9 cellular contexts compared by ENCODE assay signal in genomic region chr2:218367415-218368149, GRCh38. TPM values are rescaled to one million over a fixed set of nuclear protein-coding genes. Genes with fewer than 3 reads are reported as not detected.
DNase-seq lines count a peak whose midpoint lies in the region; ATAC-seq, FAIRE-seq and TF ChIP-seq lines count a peak whose summit lies in the region.
"Had no signal": no experiment of that assay in that cellular context is flagged by ENCODE, and none has a peak within 500 bp of the region (broad histone marks: within the 10 kb centered on the region; RNA-seq: fewer than 3 reads in every experiment).

No MANE protein-coding gene starts in this region.

- FAIRE-seq in bronchial epithelial cell (lab: Jason Lieb, UNC) (no peak), keratinocyte (lab: Jason Lieb, UNC) (peak; percentile 9)

- H4K20me1 ChIP-seq in keratinocyte (ENCODE audit: control insufficient read depth, extremely low read depth, insufficient read depth, low read length) = no peaks in the 10 kb centered on the region

- H3K4me3 ChIP-seq in BE2C (ENCODE audit: low read depth, low read length) = peak overlapping the region; percentile 47
- H3K4me3 ChIP-seq in WI38 (ENCODE audit: low read depth, low read length) = peak overlapping the region; percentile 32
- H3K4me3 ChIP-seq in bronchial epithelial cell (ENCODE audit: low read depth, low read length) = peak overlapping the region; percentile 46
- peak overlapping the region; percentile 41 to 66 (median 54) for H3K4me3 ChIP-seq in keratinocyte (ENCODE audit: control insufficient read depth in 2 of 3, extremely low read depth in 1 of 3, insufficient read depth in 2 of 3, low read depth in 1 of 3, low read length in 3 of 3)

- H2AFZ ChIP-seq in keratinocyte (ENCODE audit: control insufficient read depth, low read length) = peak overlapping the region; percentile 85

- dilution Hi-C loops in keratinocyte (cut with MboI; ENCODE audit: extremely low pct_ligation_motif_present, low sequenced_read_pairs) = no loop called here

- H3K79me2 ChIP-seq in keratinocyte (ENCODE audit: control insufficient read depth, insufficient read depth, low read length) = no peaks in the 10 kb centered on the region

- DNase-seq in BE2C = peak; percentile 62
- DNase-seq in HK-2 (ENCODE audit: unreplicated experiment) = peak; percentile 57
- peak; percentile 44 for DNase-seq in bronchial epithelial cell (ENCODE audit: low read depth)
- no peak for DNase-seq in keratinocyte (ENCODE audit: low read depth, low spot score)
- DNase-seq in stimulated activated CD4-positive, alpha-beta T cell treated with anti-CD3 and anti-CD28 coated beads, Interleukin-1b, Interleukin-23, amount 100 ng/mL, for 1 hour (ENCODE audit: low read depth in 2 of 2) = peak; percentile 41 to 49
- DNase-seq in NCI-H82 (lab: John Stamatoyannopoulos, UW) = no peak

- no peaks in the 10 kb centered on the region; the same call in 1 of the 2 replicates for H3K9me3 ChIP-seq in BE2C
- no peaks in the 10 kb centered on the region for H3K9me3 ChIP-seq in keratinocyte (ENCODE audit: control insufficient read depth, low read depth, low read length)

- H3K4me1 ChIP-seq in BE2C (no peaks in the 10 kb centered on the region), keratinocyte (ENCODE audit: control insufficient read depth, extremely low read depth, insufficient read depth, low read length) (peaks cover 4% of the 10 kb centered on the region)

- no peak overlapping the region for H3K27ac ChIP-seq in keratinocyte (ENCODE audit: control insufficient read depth, insufficient read depth, low read length)

- H3K9ac ChIP-seq in keratinocyte (ENCODE audit: control insufficient read depth, extremely low read depth, insufficient read depth, low read length) = peak overlapping the region; percentile 60

- no peak for TF ChIP-seq CTCF in BE2C (IDR thresholded peaks at IDR 0.05; ENCODE audit: low read depth, low read length)
- no peak for TF ChIP-seq CTCF in WI38 (IDR thresholded peaks at IDR 0.05; ENCODE audit: low read depth, low read length)
- TF ChIP-seq CTCF in bronchial epithelial cell (IDR thresholded peaks at IDR 0.05; ENCODE audit: insufficient read depth, low read length, severe bottlenecking) = peak; percentile 2
- TF ChIP-seq CTCF in keratinocyte (optimal IDR thresholded peaks at IDR 0.05 in 1 of 3, IDR thresholded peaks at IDR 0.05 in 1 of 3, conservative IDR thresholded peaks at IDR 0.05 in 1 of 3; ENCODE audit: extremely low read depth in 1 of 3, insufficient read depth in 2 of 3, low read length in 3 of 3) = no peak

- H3K27me3 ChIP-seq in BE2C = no peaks in the 10 kb centered on the region
- H3K27me3 ChIP-seq in bronchial epithelial cell (ENCODE audit: control insufficient read depth, insufficient read depth, low read length) = no peaks in the 10 kb centered on the region
- no peaks in the 10 kb centered on the region for H3K27me3 ChIP-seq in keratinocyte (ENCODE audit: control insufficient read depth, extremely low read depth, insufficient read depth, low read length)

- H3K36me3 ChIP-seq in BE2C (no peaks in the 10 kb centered on the region), bronchial epithelial cell (ENCODE audit: control insufficient read depth, insufficient read depth, low read length) (no peaks in the 10 kb centered on the region), keratinocyte (ENCODE audit: control insufficient read depth in 2 of 2, extremely low read depth in 1 of 2, insufficient read depth in 2 of 2, low read length in 2 of 2) (no peaks in the 10 kb centered on the region)

- no peaks in the 10 kb centered on the region for H3K9me1 ChIP-seq in keratinocyte (ENCODE audit: control insufficient read depth, extremely low read depth, insufficient read depth, low read length)

- peak overlapping the region; percentile 77 for H3K4me2 ChIP-seq in keratinocyte (ENCODE audit: control insufficient read depth, extremely low read depth, insufficient read depth, low read depth, low read length)

- peak; percentile 97 for ATAC-seq in GM19438 (IDR thresholded peaks at IDR 0.05; ENCODE audit: low read depth, unreplicated experiment)

RNA-seq across cellular contexts. Expression of gene CATIP, which starts 10.9 kb away (rescaled TPM):
- not detected for polyA plus RNA-seq in BE2C (2012; ENCODE audit: insufficient read depth, insufficient read length, low read depth)
- total RNA-seq in bronchial epithelial cell = not detected in 2 replicates
- not detected in 3 replicates for polyA plus RNA-seq in keratinocyte
- not detected for polyA plus RNA-seq in keratinocyte (2011; ENCODE audit: low read depth)
- polyA plus RNA-seq in keratinocyte (2011; cell fraction: cytosol; rRNA removed) = not detected in 2 replicates
- not detected in 2 replicates for polyA plus RNA-seq in keratinocyte (2011; cell fraction: nucleus; rRNA removed)
- 0.05 TPM in 1 of 2 replicates, not detected in the other for polyA plus RNA-seq in keratinocyte (2012; ENCODE audit: low replicate concordance)
- polyA minus RNA-seq in keratinocyte = not detected in 3 replicates
- polyA minus RNA-seq in keratinocyte (2011; cell fraction: cytosol; rRNA and poly(A)+ RNA removed) = not detected
- polyA minus RNA-seq in keratinocyte (2011; cell fraction: nucleus; rRNA and poly(A)+ RNA removed) = not detected in 2 replicates
- total RNA-seq: HT1080 had no signal

RNA-seq across cellular contexts. Expression of gene SLC11A1, which starts 14.5 kb away (rescaled TPM):
- 1.4 TPM for polyA plus RNA-seq in BE2C (2012; ENCODE audit: insufficient read depth, insufficient read length, low read depth)
- 0.26 and 0.51 TPM in 2 replicates for total RNA-seq in bronchial epithelial cell
- 0.46 to 1.2 TPM (median 0.70 TPM) in 3 replicates for polyA plus RNA-seq in keratinocyte
- polyA plus RNA-seq in keratinocyte (2011; ENCODE audit: low read depth) = not detected
- polyA plus RNA-seq in keratinocyte (2011; cell fraction: cytosol; rRNA removed) = 0.83 and 1.4 TPM in 2 replicates
- polyA plus RNA-seq in keratinocyte (2011; cell fraction: nucleus; rRNA removed) = 1.1 and 1.6 TPM in 2 replicates
- 0.20 and 0.99 TPM in 2 replicates for polyA plus RNA-seq in keratinocyte (2012; ENCODE audit: low replicate concordance)
- polyA minus RNA-seq in keratinocyte = 0.16 to 2.9 TPM (median 2.5 TPM) in 3 replicates
- not detected for polyA minus RNA-seq in keratinocyte (2011; cell fraction: cytosol; rRNA and poly(A)+ RNA removed)
- polyA minus RNA-seq in keratinocyte (2011; cell fraction: nucleus; rRNA and poly(A)+ RNA removed) = 0.47 and 1.5 TPM in 2 replicates

RNA-seq across cellular contexts. Expression of gene CTDSP1, which starts 32.1 kb away (rescaled TPM):
- polyA plus RNA-seq in BE2C (2012; ENCODE audit: insufficient read depth, insufficient read length, low read depth) = 110 TPM
- 26.5 and 32.1 TPM in 2 replicates for total RNA-seq in bronchial epithelial cell
- 38.7 to 47.1 TPM (median 46.4 TPM) in 3 replicates for polyA plus RNA-seq in keratinocyte
- 2.1 TPM for polyA plus RNA-seq in keratinocyte (2011; ENCODE audit: low read depth)
- polyA plus RNA-seq in keratinocyte (2011; cell fraction: cytosol; rRNA removed) = 32.1 and 48.6 TPM in 2 replicates
- 47.4 and 62.3 TPM in 2 replicates for polyA plus RNA-seq in keratinocyte (2011; cell fraction: nucleus; rRNA removed)
- 27.5 and 40.3 TPM in 2 replicates for polyA plus RNA-seq in keratinocyte (2012; ENCODE audit: low replicate concordance)
- 54.2 to 141 TPM (median 62.4 TPM) in 3 replicates for polyA minus RNA-seq in keratinocyte
- 56.6 TPM for polyA minus RNA-seq in keratinocyte (2011; cell fraction: cytosol; rRNA and poly(A)+ RNA removed)
- 23.5 and 24.3 TPM in 2 replicates for polyA minus RNA-seq in keratinocyte (2011; cell fraction: nucleus; rRNA and poly(A)+ RNA removed)

RNA-seq across cellular contexts. Expression of gene VIL1, which starts 51.3 kb away (rescaled TPM):
- polyA plus RNA-seq in BE2C (2012; ENCODE audit: insufficient read depth, insufficient read length, low read depth) = 0.11 TPM
- total RNA-seq in bronchial epithelial cell = not detected in 2 replicates
- not detected in 3 replicates for polyA plus RNA-seq in keratinocyte
- polyA plus RNA-seq in keratinocyte (2011; ENCODE audit: low read depth) = not detected
- polyA plus RNA-seq in keratinocyte (2011; cell fraction: cytosol; rRNA removed) = not detected in 2 replicates
- not detected in 2 replicates for polyA plus RNA-seq in keratinocyte (2011; cell fraction: nucleus; rRNA removed)
- 0.38 TPM in 1 of 2 replicates, not detected in the other for polyA plus RNA-seq in keratinocyte (2012; ENCODE audit: low replicate concordance)
- polyA minus RNA-seq in keratinocyte = not detected in 3 replicates
- polyA minus RNA-seq in keratinocyte (2011; cell fraction: cytosol; rRNA and poly(A)+ RNA removed) = not detected
- polyA minus RNA-seq in keratinocyte (2011; cell fraction: nucleus; rRNA and poly(A)+ RNA removed) = not detected in 2 replicates

Comparison
In these comparisons a context has a peak if more than half of its experiments do, and no peak if none do; other contexts are left out.
1. DNase-seq: peak in BE2C (single experiment), HK-2 (single experiment), bronchial epithelial cell (single experiment) and stimulated activated CD4-positive, alpha-beta T cell treated with anti-CD3 and anti-CD28 coated beads, Interleukin-1b, Interleukin-23, amount 100 ng/mL, for 1 hour (2 of 2); none in keratinocyte (single experiment) and NCI-H82 (single experiment).
2. Peak in every context shown above with its lines, with median percentiles within 50 percentile points of each other: H3K4me3 ChIP-seq.